1 cellular context compared by ENCODE assay signal in the genomic region with DNA sequence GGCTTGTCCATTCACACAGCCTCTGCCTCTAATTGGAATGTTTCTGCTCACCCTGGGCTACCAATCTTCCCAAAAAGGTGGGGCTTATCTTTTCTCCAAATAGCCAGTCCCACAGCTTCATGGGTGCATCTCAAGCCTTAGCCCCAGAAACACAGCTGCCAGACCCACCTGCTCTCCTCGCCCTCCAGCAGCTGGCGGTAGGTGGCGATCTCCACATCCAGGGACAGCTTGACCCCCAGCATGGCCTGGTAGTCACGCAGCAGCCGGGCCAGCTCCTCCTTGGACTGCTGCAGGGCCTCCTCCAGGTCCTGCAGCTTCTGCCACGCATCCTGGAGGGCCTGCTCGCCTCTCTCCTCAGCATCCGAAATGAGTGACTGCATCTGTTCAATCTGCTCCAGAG.
TF ChIP-seq lines count a peak whose summit lies in the region.

No MANE protein-coding gene starts in this region.

TF ChIP-seq in HCT116, 20 proteins besides CTCF, POLR2A, EP300 and RAD21 (continued from another document):
- TF ChIP-seq TCF7L2 (IDR thresholded peaks at IDR 0.05; ENCODE audit: borderline replicate concordance, extremely low read depth, insufficient read depth, insufficient read length) = no peak
- TF ChIP-seq, protein P1, sequence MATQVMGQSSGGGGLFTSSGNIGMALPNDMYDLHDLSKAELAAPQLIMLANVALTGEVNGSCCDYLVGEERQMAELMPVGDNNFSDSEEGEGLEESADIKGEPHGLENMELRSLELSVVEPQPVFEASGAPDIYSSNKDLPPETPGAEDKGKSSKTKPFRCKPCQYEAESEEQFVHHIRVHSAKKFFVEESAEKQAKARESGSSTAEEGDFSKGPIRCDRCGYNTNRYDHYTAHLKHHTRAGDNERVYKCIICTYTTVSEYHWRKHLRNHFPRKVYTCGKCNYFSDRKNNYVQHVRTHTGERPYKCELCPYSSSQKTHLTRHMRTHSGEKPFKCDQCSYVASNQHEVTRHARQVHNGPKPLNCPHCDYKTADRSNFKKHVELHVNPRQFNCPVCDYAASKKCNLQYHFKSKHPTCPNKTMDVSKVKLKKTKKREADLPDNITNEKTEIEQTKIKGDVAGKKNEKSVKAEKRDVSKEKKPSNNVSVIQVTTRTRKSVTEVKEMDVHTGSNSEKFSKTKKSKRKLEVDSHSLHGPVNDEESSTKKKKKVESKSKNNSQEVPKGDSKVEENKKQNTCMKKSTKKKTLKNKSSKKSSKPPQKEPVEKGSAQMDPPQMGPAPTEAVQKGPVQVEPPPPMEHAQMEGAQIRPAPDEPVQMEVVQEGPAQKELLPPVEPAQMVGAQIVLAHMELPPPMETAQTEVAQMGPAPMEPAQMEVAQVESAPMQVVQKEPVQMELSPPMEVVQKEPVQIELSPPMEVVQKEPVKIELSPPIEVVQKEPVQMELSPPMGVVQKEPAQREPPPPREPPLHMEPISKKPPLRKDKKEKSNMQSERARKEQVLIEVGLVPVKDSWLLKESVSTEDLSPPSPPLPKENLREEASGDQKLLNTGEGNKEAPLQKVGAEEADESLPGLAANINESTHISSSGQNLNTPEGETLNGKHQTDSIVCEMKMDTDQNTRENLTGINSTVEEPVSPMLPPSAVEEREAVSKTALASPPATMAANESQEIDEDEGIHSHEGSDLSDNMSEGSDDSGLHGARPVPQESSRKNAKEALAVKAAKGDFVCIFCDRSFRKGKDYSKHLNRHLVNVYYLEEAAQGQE (IDR thresholded peaks at IDR 0.05; ENCODE audit: low read depth) = no peak
- TF ChIP-seq, protein P2, sequence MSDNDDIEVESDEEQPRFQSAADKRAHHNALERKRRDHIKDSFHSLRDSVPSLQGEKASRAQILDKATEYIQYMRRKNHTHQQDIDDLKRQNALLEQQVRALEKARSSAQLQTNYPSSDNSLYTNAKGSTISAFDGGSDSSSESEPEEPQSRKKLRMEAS (IDR thresholded peaks at IDR 0.05) = no peak
TF ChIP-seq in HCT116: peak in this region for 0.
